ENCODE assay signal across 8 cellular contexts in genomic region chr13:27194895-27195764, GRCh38. TPM values are rescaled to one million over a fixed set of nuclear protein-coding genes. Genes with fewer than 3 reads are reported as not detected.
DNase-seq lines count a peak whose midpoint lies in the region; ATAC-seq and TF ChIP-seq lines count a peak whose summit lies in the region.

No MANE protein-coding gene starts in this region.

- TF ChIP-seq CTCF in esophagus squamous epithelium (IDR thresholded peaks at IDR 0.05): no peak

- intact Hi-C loops in esophagus squamous epithelium (cut with DNase I): no loop called here

- TF ChIP-seq POLR2A in esophagus squamous epithelium (IDR thresholded peaks at IDR 0.05): no peak

- H3K4me3 ChIP-seq in esophagus squamous epithelium (no peak overlapping the region), skeletal muscle tissue (ENCODE audit: low read length in 3 of 3) (no peak overlapping the region)

- no peak for DNase-seq in activated CD4-positive, CD25-positive, alpha-beta regulatory T cell treated with anti-CD3 and anti-CD28 coated beads, Interleukin-2, amount 50 U/mL, for 72 hours
- peak; percentile 98 for DNase-seq in RKO (ENCODE audit: low spot score)
- DNase-seq in esophagus squamous epithelium (lab: John Stamatoyannopoulos, UW): no peak
- no peak for DNase-seq in central memory CD4-positive, alpha-beta T cell
- DNase-seq in NCI-H2029 (lab: John Stamatoyannopoulos, UW): no peak

- H3K9me3 ChIP-seq in esophagus squamous epithelium (no peaks in the 10 kb centered on the region), skeletal muscle tissue (ENCODE audit: control insufficient read depth in 3 of 3, low read length in 3 of 3) (no peaks in the 10 kb centered on the region)

- WGBS in esophagus squamous epithelium, 2 donors: 19 to 23% methylated on average over 9 of the region's 9 CpGs

- H3K27ac ChIP-seq in esophagus squamous epithelium (peak overlapping the region in 3 of 4 donors; percentile 12 to 55 (median 14)), skeletal muscle tissue (ENCODE audit: low read depth, low read length) (peak overlapping the region; percentile 52)

- H3K4me1 ChIP-seq in esophagus squamous epithelium: peaks cover 0 to 15% (median 0%) of the 10 kb centered on the region in 3 donors
- no peaks in the 10 kb centered on the region for H3K4me1 ChIP-seq in skeletal muscle tissue (ENCODE audit: control insufficient read depth in 3 of 3, insufficient read depth in 3 of 3, low read length in 3 of 3)

- H3K27me3 ChIP-seq in esophagus squamous epithelium (peaks cover 0 to 46% (median 0%) of the 10 kb centered on the region in 4 donors), skeletal muscle tissue (ENCODE audit: control insufficient read depth in 3 of 3, insufficient read depth in 3 of 3, low read length in 3 of 3) (peaks cover 0 to 4% (median 0%) of the 10 kb centered on the region in 3 donors)

- H3K36me3 ChIP-seq in esophagus squamous epithelium (no peaks in the 10 kb centered on the region), skeletal muscle tissue (ENCODE audit: control insufficient read depth in 3 of 3, insufficient read depth in 3 of 3, low read length in 3 of 3) (no peaks in the 10 kb centered on the region)

- H3K9ac ChIP-seq in skeletal muscle tissue (ENCODE audit: low read depth in 1 of 3, low read length in 3 of 3): no peak overlapping the region

- peak; percentile 76 to 79 for ATAC-seq in activated CD4-positive, CD25-positive, alpha-beta regulatory T cell treated with anti-CD3 and anti-CD28 coated beads, Interleukin-2, amount 50 U/mL, for 24 hours
- ATAC-seq in GM21447 (IDR thresholded peaks at IDR 0.05; ENCODE audit: unreplicated experiment): no peak

RNA-seq across cellular contexts. Expression of gene USP12, which starts 23.5 kb away (rescaled TPM):
- total RNA-seq in esophagus squamous epithelium: 10 to 100 TPM in 3 of 4 donors, 1 to 10 TPM in 1; 3.9 to 31.7 (median 13.6) TPM
- 22.4 TPM for total RNA-seq in skeletal muscle tissue

RNA-seq across cellular contexts. Expression of gene RPL21, which starts 56.2 kb away (rescaled TPM):
- total RNA-seq in esophagus squamous epithelium: 1,000 to 10,000 TPM in 2 of 4 donors, 100 to 1,000 TPM in 2; 398 to 1,284 (median 964) TPM
- 1,835 TPM for total RNA-seq in skeletal muscle tissue
